Comparison of ENCODE assay signal across 1 cellular context in genomic region chr10:103197891-103198290, GRCh38.
TF ChIP-seq lines count a peak whose summit lies in the region.

No MANE protein-coding gene starts in this region.

TF ChIP-seq in IMR-90, 13 proteins besides CTCF, POLR2A, EP300 and RAD21:
- no peak for TF ChIP-seq RCOR1 (IDR thresholded peaks at IDR 0.05; ENCODE audit: insufficient replicate concordance, low read length)
- TF ChIP-seq BHLHE40 (IDR thresholded peaks at IDR 0.05; ENCODE audit: low read depth, low read length), result no peak
- no peak for TF ChIP-seq CHD1 (IDR thresholded peaks at IDR 0.05; ENCODE audit: low read depth, low read length)
- no peak for TF ChIP-seq MXI1 (IDR thresholded peaks at IDR 0.05; ENCODE audit: borderline replicate concordance, low read depth, low read length)
- no peak for TF ChIP-seq NFE2L2 (IDR thresholded peaks at IDR 0.05; ENCODE audit: low read depth, low read length)
- no peak for TF ChIP-seq CEBPB (IDR thresholded peaks at IDR 0.05; ENCODE audit: low read depth, low read length)
- TF ChIP-seq FOS (IDR thresholded peaks at IDR 0.05; ENCODE audit: low read depth, low read length), result no peak
- TF ChIP-seq MAZ (IDR thresholded peaks at IDR 0.05; ENCODE audit: borderline replicate concordance, low read depth, low read length), result no peak
- no peak for TF ChIP-seq MAFK (IDR thresholded peaks at IDR 0.05; ENCODE audit: low read depth, low read length)
TF ChIP-seq in IMR-90: peak in this region for 0.
